8 cellular contexts compared by ENCODE assay signal in the genomic region with DNA sequence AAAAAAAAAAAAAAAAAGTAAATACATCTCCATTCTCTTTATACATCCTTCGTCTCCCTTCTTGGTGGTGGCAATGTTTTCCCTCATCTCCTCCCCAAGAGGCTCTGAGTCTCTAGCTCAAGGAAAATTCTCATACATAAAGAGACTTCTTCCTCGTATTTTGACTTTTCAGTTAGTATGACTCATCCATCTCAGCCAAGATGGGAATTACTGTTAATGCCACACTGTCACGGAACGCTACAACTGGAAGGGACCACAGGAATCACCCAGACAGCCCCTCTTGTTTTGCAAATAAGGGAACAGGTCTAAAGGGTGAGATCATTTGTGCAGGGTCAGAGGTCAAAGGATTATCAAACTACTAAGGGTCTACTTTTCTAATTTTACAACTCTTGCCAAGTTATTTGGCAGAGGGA. TPM values are rescaled to one million over a fixed set of nuclear protein-coding genes. Genes with fewer than 3 reads are reported as not detected.
DNase-seq lines count a peak whose midpoint lies in the region; ATAC-seq and TF ChIP-seq lines count a peak whose summit lies in the region.

No MANE protein-coding gene starts in this region.

- H3K23ac ChIP-seq in neuronal stem cell (ENCODE audit: low read depth, low read length, poor library complexity): no peak overlapping the region

- peaks cover 61% of the 10 kb centered on the region for H3K36me3 Mint-ChIP-seq in CD4-positive, alpha-beta T cell (ENCODE audit: low read depth)
- H3K36me3 Mint-ChIP-seq in chondrocyte (ENCODE audit: low read depth): peaks cover 3% of the 10 kb centered on the region
- H3K36me3 Mint-ChIP-seq in naive thymus-derived CD8-positive, alpha-beta T cell: peaks cover 0 to 38% (median 8%) of the 10 kb centered on the region in 3 donors

- H3K4me1 ChIP-seq in Karpas-422 (ENCODE audit: low read length) (peaks cover 100% of the 10 kb centered on the region), neuronal stem cell (ENCODE audit: control insufficient read depth in 2 of 2, insufficient read depth in 1 of 2, low read depth in 1 of 2, low read length in 2 of 2) (peaks cover 7 to 8% of the 10 kb centered on the region in 2 donors)

- H2AFZ ChIP-seq in Karpas-422 (ENCODE audit: low read length) (no peak overlapping the region), neuronal stem cell (ENCODE audit: low read length) (no peak overlapping the region)

- no peak overlapping the region for H2BK15ac ChIP-seq in neuronal stem cell (ENCODE audit: low read length)

- H3K9ac ChIP-seq in Karpas-422 (ENCODE audit: low read length): peak overlapping the region; percentile 47
- H3K9ac ChIP-seq in neuronal stem cell (ENCODE audit: low read depth, low read length, poor library complexity): no peak overlapping the region

- H3K18ac ChIP-seq in neuronal stem cell (ENCODE audit: low read length): no peak overlapping the region

- 0 out of 2 replicates have a peak overlapping the region, but pooled peaks have one; percentile 4 for H3K4me3 ChIP-seq in Karpas-422 (ENCODE audit: low read length)
- H3K4me3 ChIP-seq in neuronal stem cell (ENCODE audit: low read length in 2 of 2): no peak overlapping the region

- ATAC-seq in CD4-positive, alpha-beta T cell (ENCODE audit: poor library complexity): no peak
- ATAC-seq in naive thymus-derived CD8-positive, alpha-beta T cell: no peak
- ATAC-seq in GM21423 (IDR thresholded peaks at IDR 0.05; ENCODE audit: unreplicated experiment): no peak

- H4K20me1 ChIP-seq in Karpas-422 (ENCODE audit: insufficient read depth, low read depth, low read length): peaks cover 2% of the 10 kb centered on the region; the same call in 1 of the 2 replicates

- DNase-seq in CD4-positive, alpha-beta T cell: no peak
- no peak for DNase-seq in Karpas-422
- no peak for DNase-seq in chondrocyte (ENCODE audit: low spot score)
- no peak for DNase-seq in naive thymus-derived CD8-positive, alpha-beta T cell
- DNase-seq in NCI-H2107 (lab: John Stamatoyannopoulos, UW): no peak
- DNase-seq in neuronal stem cell (ENCODE audit: low spot score): no peak
- no peak for DNase-seq in NCI-H446 (lab: John Stamatoyannopoulos, UW)

- no peak overlapping the region for H3K4me3 Mint-ChIP-seq in CD4-positive, alpha-beta T cell
- no peak overlapping the region for H3K4me3 Mint-ChIP-seq in chondrocyte (ENCODE audit: unreplicated experiment)
- peak overlapping the region in 6 of 10 donors; percentile 2 to 80 (median 34) for H3K4me3 Mint-ChIP-seq in naive thymus-derived CD8-positive, alpha-beta T cell

- WGBS in neuronal stem cell (ENCODE audit: extremely low coverage in 2 of 2, insufficient read length in 2 of 2, insufficient replicate concordance in 1 of 2), 2 donors: no CpG with 5 or more reads among the region's 4 CpGs

- POLR2A ChIA-PET in CD4-positive, alpha-beta T cell (lab: Charles Lee): interaction anchor here (1.3 kb wide), 1 partner anchor 18 kb away, joined by 4 read pairs; no protein-coding TSS in a partner anchor
- POLR2A ChIA-PET in naive thymus-derived CD8-positive, alpha-beta T cell (lab: Charles Lee): interaction anchor here (0.6 to 1.7 kb wide), 2 partner anchors 16 to 18 kb away, joined by 3 to 9 read pairs; no protein-coding TSS in a partner anchor

- no peak overlapping the region for H4K8ac ChIP-seq in neuronal stem cell (ENCODE audit: low read depth, low read length)

- no peak overlapping the region for H2BK5ac ChIP-seq in neuronal stem cell (ENCODE audit: low read length)

- H3K9me2 ChIP-seq in Karpas-422 (replicated peaks; ENCODE audit: insufficient read depth, low read length): no peaks in the 10 kb centered on the region

- no peak overlapping the region for H2BK12ac ChIP-seq in neuronal stem cell (ENCODE audit: low read length)

- H3K4ac ChIP-seq in neuronal stem cell (ENCODE audit: low read length): no peak overlapping the region

- H3K27ac Mint-ChIP-seq in CD4-positive, alpha-beta T cell: peak overlapping the region; percentile 84
- H3K27ac Mint-ChIP-seq in chondrocyte (ENCODE audit: unreplicated experiment): peak overlapping the region; percentile 99
- H3K27ac Mint-ChIP-seq in naive thymus-derived CD8-positive, alpha-beta T cell: peak overlapping the region in 9 of 10 donors; percentile 32 to 88 (median 79)

- no peaks in the 10 kb centered on the region for H3K27me3 Mint-ChIP-seq in CD4-positive, alpha-beta T cell
- H3K27me3 Mint-ChIP-seq in chondrocyte (ENCODE audit: low read depth): no peaks in the 10 kb centered on the region
- no peaks in the 10 kb centered on the region for H3K27me3 Mint-ChIP-seq in naive thymus-derived CD8-positive, alpha-beta T cell

- H3K9me3 ChIP-seq in CD4-positive, alpha-beta T cell (ENCODE audit: control insufficient read depth, low read length): no peaks in the 10 kb centered on the region
- no peaks in the 10 kb centered on the region for H3K9me3 ChIP-seq in Karpas-422 (ENCODE audit: low read length)
- H3K9me3 ChIP-seq in neuronal stem cell (replicated peaks in 1 of 2; ENCODE audit: control insufficient read depth in 2 of 2, insufficient read depth in 1 of 2, low read depth in 1 of 2, low read length in 2 of 2): no peaks in the 10 kb centered on the region

- H3K36me3 ChIP-seq in Karpas-422 (ENCODE audit: insufficient read depth, low read length) (peaks cover 14% of the 10 kb centered on the region), neuronal stem cell (replicated peaks in 1 of 2; ENCODE audit: control insufficient read depth in 2 of 2, insufficient read depth in 2 of 2, low read length in 2 of 2) (peaks cover 2 to 25% of the 10 kb centered on the region in 2 donors)

- no peak overlapping the region for H4K91ac ChIP-seq in neuronal stem cell (ENCODE audit: low read depth, low read length, poor library complexity)

- CTCF ChIA-PET in CD4-positive, alpha-beta T cell (lab: Charles Lee): interaction anchor here (1.9 kb wide), 1 partner anchor 80 kb away, joined by 5 read pairs; no protein-coding TSS in a partner anchor

- no peak overlapping the region for H3K27ac ChIP-seq in CD4-positive, alpha-beta T cell (ENCODE audit: low read depth, low read length)
- H3K27ac ChIP-seq in Karpas-422 (ENCODE audit: low read length) (peak overlapping the region; percentile 95), neuronal stem cell (replicated peaks; ENCODE audit: low read length) (no peak overlapping the region)

- no peaks in the 10 kb centered on the region for H3K79me1 ChIP-seq in neuronal stem cell (ENCODE audit: low read depth, low read length)

- peaks cover 100% of the 10 kb centered on the region for H3K79me2 ChIP-seq in Karpas-422 (ENCODE audit: low read length)

- H3K27me3 ChIP-seq in CD4-positive, alpha-beta T cell (ENCODE audit: control insufficient read depth, insufficient read depth, low read length): no peaks in the 10 kb centered on the region
- no peaks in the 10 kb centered on the region for H3K27me3 ChIP-seq in Karpas-422 (ENCODE audit: low read length)
- no peaks in the 10 kb centered on the region for H3K27me3 ChIP-seq in neuronal stem cell (ENCODE audit: control insufficient read depth in 3 of 3, insufficient read depth in 3 of 3, low read depth in 1 of 3, low read length in 3 of 3)

- no peak overlapping the region for H2AK5ac ChIP-seq in neuronal stem cell (ENCODE audit: low read depth, low read length)

- H3K4me1 Mint-ChIP-seq in CD4-positive, alpha-beta T cell (ENCODE audit: low read depth): peaks cover 82% of the 10 kb centered on the region
- peaks cover 80% of the 10 kb centered on the region for H3K4me1 Mint-ChIP-seq in chondrocyte (ENCODE audit: low read depth)
- H3K4me1 Mint-ChIP-seq in naive thymus-derived CD8-positive, alpha-beta T cell: peaks cover 39 to 88% (median 87%) of the 10 kb centered on the region in 4 donors

- H3K4me2 ChIP-seq in Karpas-422 (ENCODE audit: low read depth, low read length, poor library complexity, severe bottlenecking) (peak overlapping the region; percentile 65), neuronal stem cell (ENCODE audit: insufficient read depth, low read length, poor library complexity, severe bottlenecking) (no peak overlapping the region)

- no peak overlapping the region for H2BK120ac ChIP-seq in neuronal stem cell (ENCODE audit: low read depth, low read length)

- intact Hi-C loops in CD4-positive, alpha-beta T cell (cut with DNase I, micrococcal nuclease): no loop called here

- TF ChIP-seq CTCF in CD4-positive, alpha-beta T cell (IDR thresholded peaks at IDR 0.05): no peak
- no peak for TF ChIP-seq CTCF in chondrocyte (IDR thresholded peaks at IDR 0.05)

- H3K9me3 Mint-ChIP-seq in CD4-positive, alpha-beta T cell: no peaks in the 10 kb centered on the region
- H3K9me3 Mint-ChIP-seq in chondrocyte (ENCODE audit: low read depth): no peaks in the 10 kb centered on the region
- H3K9me3 Mint-ChIP-seq in naive thymus-derived CD8-positive, alpha-beta T cell: no peaks in the 10 kb centered on the region

- no peak overlapping the region for H3K14ac ChIP-seq in neuronal stem cell (ENCODE audit: low read length)

RNA-seq across cellular contexts. Expression of a gene that starts 19.5 kb away (rescaled TPM):
- total RNA-seq in CD4-positive, alpha-beta T cell: 10 to 100 TPM; 53.3 to 57.8 TPM
- 33.1 and 66.7 TPM in 2 replicates for total RNA-seq in Karpas-422 (2014; rRNA removed; shearing (Covaris generic); ENCODE audit: low replicate concordance)
- 65.7 to 88.2 TPM (median 86.8 TPM) in 3 replicates for total RNA-seq in chondrocyte
- total RNA-seq in naive thymus-derived CD8-positive, alpha-beta T cell: 10 to 100 TPM; 93.6 to 96.9 TPM
- polyA plus RNA-seq in naive thymus-derived CD8-positive, alpha-beta T cell: 10 to 100 TPM; 48.2 to 57.8 (median 56.0) TPM
- polyA plus RNA-seq in neuronal stem cell (2013, experiment 1 of 2): 22.7 TPM
- 24.5 TPM for polyA plus RNA-seq in neuronal stem cell (2013, experiment 2 of 2)

RNA-seq across cellular contexts. Expression of a gene that starts 32.4 kb away (rescaled TPM):
- total RNA-seq in CD4-positive, alpha-beta T cell: 100 to 1,000 TPM; 162 to 167 TPM
- 51.7 and 62.7 TPM in 2 replicates for total RNA-seq in Karpas-422 (2014; rRNA removed; shearing (Covaris generic); ENCODE audit: low replicate concordance)
- 98.0 to 153 TPM (median 106 TPM) in 3 replicates for total RNA-seq in chondrocyte
- total RNA-seq in naive thymus-derived CD8-positive, alpha-beta T cell: 100 to 1,000 TPM; 156 to 158 TPM
- polyA plus RNA-seq in naive thymus-derived CD8-positive, alpha-beta T cell: 10 to 100 TPM; 47.6 to 56.6 (median 52.1) TPM
- polyA plus RNA-seq in neuronal stem cell (2013, experiment 1 of 2): 314 TPM
- 322 TPM for polyA plus RNA-seq in neuronal stem cell (2013, experiment 2 of 2)

Comparison
In these comparisons a context has a peak if more than half of its experiments do, and no peak if none do; other contexts are left out.
1. H3K4me3 Mint-ChIP-seq: peak in naive thymus-derived CD8-positive, alpha-beta T cell (6 of 10); none in CD4-positive, alpha-beta T cell (single experiment) and chondrocyte (single experiment).
2. Peak in every context shown above with its lines, with median percentiles within 50 percentile points of each other: H3K27ac Mint-ChIP-seq.